Comparison of ENCODE assay signal across 1 cellular context in genomic region chr1:145823565-145824498, GRCh38.
TF ChIP-seq lines count a peak whose summit lies in the region.

POLR3C (plus strand) TSS chr1:145824200; CDS start chr1:145825777, 1,577 bp downstream.
RNF115 (minus strand) TSS chr1:145824095; CDS start chr1:145823873, 222 bp downstream.

TF ChIP-seq in K562, 482 proteins besides CTCF, POLR2A, EP300 and RAD21 (continued from another document and continues in another):
- TF ChIP-seq CBX3 (IDR thresholded peaks at IDR 0.05; ENCODE audit: borderline replicate concordance in 1 of 2, low read length in 2 of 2) (peak in 1 of 2 experiments; percentile 11; a peak in 1 of 3 replicates), MTA2 (IDR thresholded peaks at IDR 0.05; ENCODE audit: low read depth) (no peak), RAD51 (IDR thresholded peaks at IDR 0.05; ENCODE audit: borderline replicate concordance, low read depth) (peak; percentile 80), PHTF2 (CRISPR knock-in tag; IDR thresholded peaks at IDR 0.05) (no peak), FOXM1 (IDR thresholded peaks at IDR 0.05; ENCODE audit: low read depth) (no peak), FOXM1 (CRISPR knock-in tag; IDR thresholded peaks at IDR 0.05; ENCODE audit: low read depth) (no peak), NCOA6 (IDR thresholded peaks at IDR 0.05) (no peak), TCF7 (IDR thresholded peaks at IDR 0.05; ENCODE audit: borderline replicate concordance) (peak; percentile 27; the same call in 1 of the 2 replicates), SRSF1 (IDR thresholded peaks at IDR 0.05; ENCODE audit: low read depth, low read length) (0 out of 2 replicates have a peak, but pooled peaks have one; percentile 25), PRDM10 (IDR thresholded peaks at IDR 0.05; ENCODE audit: partially characterized antibody) (peak; percentile 58), ZNF41 (CRISPR knock-in tag; conservative IDR thresholded peaks at IDR 0.05) (no peak), RB1 (IDR thresholded peaks at IDR 0.05; ENCODE audit: low read depth) (peak; percentile 84), MYC (IDR thresholded peaks at IDR 0.05; ENCODE audit: low read depth, low read length) (peak; percentile 96), MYC (CRISPR knock-in tag; IDR thresholded peaks at IDR 0.05; ENCODE audit: borderline replicate concordance, low read depth) (peak; percentile 84; the same call in 1 of the 2 replicates), SP2 (IDR thresholded peaks at IDR 0.05; ENCODE audit: extremely low read depth, low read depth, low read length, poor library complexity, severe bottlenecking) (peak; percentile 83), ZNF668 (CRISPR knock-in tag; IDR thresholded peaks at IDR 0.05) (no peak), ZFX (CRISPR knock-in tag; IDR thresholded peaks at IDR 0.05) (peak; percentile 98), HNRNPLL (IDR thresholded peaks at IDR 0.05; ENCODE audit: low read depth, low read length, poor library complexity, severe bottlenecking) (peak; percentile 45), BCOR (IDR thresholded peaks at IDR 0.05) (peak; percentile 23; the same call in 1 of the 2 replicates), SMAD3 (CRISPR knock-in tag; conservative IDR thresholded peaks at IDR 0.05) (no peak), SMARCB1 (IDR thresholded peaks at IDR 0.05; ENCODE audit: insufficient read length, low read depth) (no peak), CREBBP (IDR thresholded peaks at IDR 0.05; ENCODE audit: low read depth, low read length) (no peak), SPI1 (IDR thresholded peaks at IDR 0.05; ENCODE audit: borderline replicate concordance, low read depth, low read length) (peak; percentile 26; the same call in 1 of the 2 replicates), CHCHD3 (CRISPR knock-in tag; IDR thresholded peaks at IDR 0.05) (no peak), COPS2 (conservative IDR thresholded peaks at IDR 0.05) (no peak), TRIM28 (IDR thresholded peaks at IDR 0.05) (no peak), ZBTB1 (CRISPR knock-in tag; IDR thresholded peaks at IDR 0.05; ENCODE audit: borderline replicate concordance, low read depth) (0 out of 2 replicates have a peak, but pooled peaks have one; percentile 51), RBM22 (IDR thresholded peaks at IDR 0.05; ENCODE audit: low read depth, low read length, poor library complexity, severe bottlenecking) (no peak), FOXK2 (conservative IDR thresholded peaks at IDR 0.05 in 1 of 2, IDR thresholded peaks at IDR 0.05 in 1 of 2; ENCODE audit: low read depth in 2 of 2) (peak in 1 of 2 experiments; percentile 25; a peak in 1 of 4 replicates), GABPA (tag; conservative IDR thresholded peaks at IDR 0.05; ENCODE audit: low read depth) (peak; percentile 94), POLR2G (IDR thresholded peaks at IDR 0.05; ENCODE audit: low read depth, low read length) (peak; percentile 96), ESRRA (IDR thresholded peaks at IDR 0.05; ENCODE audit: borderline replicate concordance, low read depth) (0 out of 2 replicates have a peak, but pooled peaks have one; percentile 46), NCOR1 (IDR thresholded peaks at IDR 0.05) (peak; percentile 28), STAT5A (IDR thresholded peaks at IDR 0.05; ENCODE audit: borderline replicate concordance, low read length) (no peak), ELF1 (tag; IDR thresholded peaks at IDR 0.05) (peak; percentile 77), TCF7L2 (IDR thresholded peaks at IDR 0.05; ENCODE audit: low read depth, low read length) (no peak), CCNT2 (IDR thresholded peaks at IDR 0.05; ENCODE audit: borderline replicate concordance, extremely low read depth, insufficient read length, low read depth, low read length) (peak; percentile 59), ZBTB40 (IDR thresholded peaks at IDR 0.05) (peak; percentile 82), ZBTB40 (CRISPR knock-in tag; IDR thresholded peaks at IDR 0.05) (no peak), ETV5 (CRISPR knock-in tag; IDR thresholded peaks at IDR 0.05; ENCODE audit: low read depth) (peak; percentile 25; the same call in 1 of the 2 replicates), ETV1 (tag; conservative IDR thresholded peaks at IDR 0.05; ENCODE audit: low read depth) (peak; percentile 83), HDAC1 (IDR thresholded peaks at IDR 0.05) (peak in 1 of 2 experiments; percentile 89; a peak in 2 of 4 replicates), ZNF140 (CRISPR knock-in tag; IDR thresholded peaks at IDR 0.05) (no peak)
- TF ChIP-seq, protein P1, sequence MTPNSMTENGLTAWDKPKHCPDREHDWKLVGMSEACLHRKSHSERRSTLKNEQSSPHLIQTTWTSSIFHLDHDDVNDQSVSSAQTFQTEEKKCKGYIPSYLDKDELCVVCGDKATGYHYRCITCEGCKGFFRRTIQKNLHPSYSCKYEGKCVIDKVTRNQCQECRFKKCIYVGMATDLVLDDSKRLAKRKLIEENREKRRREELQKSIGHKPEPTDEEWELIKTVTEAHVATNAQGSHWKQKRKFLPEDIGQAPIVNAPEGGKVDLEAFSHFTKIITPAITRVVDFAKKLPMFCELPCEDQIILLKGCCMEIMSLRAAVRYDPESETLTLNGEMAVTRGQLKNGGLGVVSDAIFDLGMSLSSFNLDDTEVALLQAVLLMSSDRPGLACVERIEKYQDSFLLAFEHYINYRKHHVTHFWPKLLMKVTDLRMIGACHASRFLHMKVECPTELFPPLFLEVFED (CRISPR knock-in tag; conservative IDR thresholded peaks at IDR 0.05): no peak
- TF ChIP-seq, protein P2, sequence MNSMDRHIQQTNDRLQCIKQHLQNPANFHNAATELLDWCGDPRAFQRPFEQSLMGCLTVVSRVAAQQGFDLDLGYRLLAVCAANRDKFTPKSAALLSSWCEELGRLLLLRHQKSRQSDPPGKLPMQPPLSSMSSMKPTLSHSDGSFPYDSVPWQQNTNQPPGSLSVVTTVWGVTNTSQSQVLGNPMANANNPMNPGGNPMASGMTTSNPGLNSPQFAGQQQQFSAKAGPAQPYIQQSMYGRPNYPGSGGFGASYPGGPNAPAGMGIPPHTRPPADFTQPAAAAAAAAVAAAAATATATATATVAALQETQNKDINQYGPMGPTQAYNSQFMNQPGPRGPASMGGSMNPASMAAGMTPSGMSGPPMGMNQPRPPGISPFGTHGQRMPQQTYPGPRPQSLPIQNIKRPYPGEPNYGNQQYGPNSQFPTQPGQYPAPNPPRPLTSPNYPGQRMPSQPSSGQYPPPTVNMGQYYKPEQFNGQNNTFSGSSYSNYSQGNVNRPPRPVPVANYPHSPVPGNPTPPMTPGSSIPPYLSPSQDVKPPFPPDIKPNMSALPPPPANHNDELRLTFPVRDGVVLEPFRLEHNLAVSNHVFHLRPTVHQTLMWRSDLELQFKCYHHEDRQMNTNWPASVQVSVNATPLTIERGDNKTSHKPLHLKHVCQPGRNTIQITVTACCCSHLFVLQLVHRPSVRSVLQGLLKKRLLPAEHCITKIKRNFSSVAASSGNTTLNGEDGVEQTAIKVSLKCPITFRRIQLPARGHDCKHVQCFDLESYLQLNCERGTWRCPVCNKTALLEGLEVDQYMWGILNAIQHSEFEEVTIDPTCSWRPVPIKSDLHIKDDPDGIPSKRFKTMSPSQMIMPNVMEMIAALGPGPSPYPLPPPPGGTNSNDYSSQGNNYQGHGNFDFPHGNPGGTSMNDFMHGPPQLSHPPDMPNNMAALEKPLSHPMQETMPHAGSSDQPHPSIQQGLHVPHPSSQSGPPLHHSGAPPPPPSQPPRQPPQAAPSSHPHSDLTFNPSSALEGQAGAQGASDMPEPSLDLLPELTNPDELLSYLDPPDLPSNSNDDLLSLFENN (IDR thresholded peaks at IDR 0.05; ENCODE audit: low read depth in 2 of 2, low read length in 2 of 2): no peak
- TF ChIP-seq, protein P3, sequence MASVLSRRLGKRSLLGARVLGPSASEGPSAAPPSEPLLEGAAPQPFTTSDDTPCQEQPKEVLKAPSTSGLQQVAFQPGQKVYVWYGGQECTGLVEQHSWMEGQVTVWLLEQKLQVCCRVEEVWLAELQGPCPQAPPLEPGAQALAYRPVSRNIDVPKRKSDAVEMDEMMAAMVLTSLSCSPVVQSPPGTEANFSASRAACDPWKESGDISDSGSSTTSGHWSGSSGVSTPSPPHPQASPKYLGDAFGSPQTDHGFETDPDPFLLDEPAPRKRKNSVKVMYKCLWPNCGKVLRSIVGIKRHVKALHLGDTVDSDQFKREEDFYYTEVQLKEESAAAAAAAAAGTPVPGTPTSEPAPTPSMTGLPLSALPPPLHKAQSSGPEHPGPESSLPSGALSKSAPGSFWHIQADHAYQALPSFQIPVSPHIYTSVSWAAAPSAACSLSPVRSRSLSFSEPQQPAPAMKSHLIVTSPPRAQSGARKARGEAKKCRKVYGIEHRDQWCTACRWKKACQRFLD (CRISPR knock-in tag; IDR thresholded peaks at IDR 0.05): no peak
